13 cellular contexts compared by ENCODE assay signal in genomic region chr2:215929602-215930335, GRCh38.
DNase-seq lines count a peak whose midpoint lies in the region; ATAC-seq and TF ChIP-seq lines count a peak whose summit lies in the region.
"Had no signal": no experiment of that assay in that cellular context is flagged by ENCODE, and none has a peak within 500 bp of the region (broad histone marks: within the 10 kb centered on the region; RNA-seq: fewer than 3 reads in every experiment).

No MANE protein-coding gene starts in this region.

- H3K27me3 ChIP-seq in HUES6 (ENCODE audit: control insufficient read depth, insufficient read depth, low read length): no peaks in the 10 kb centered on the region
- H3K27me3 ChIP-seq in ovary: no peaks in the 10 kb centered on the region
- H3K27me3 ChIP-seq: cardiac muscle cell had no signal

- 89 to 94% (median 93%) methylated on average over 6 of the region's 6 CpGs for WGBS in ovary, 3 donors

- H3K4me3 Mint-ChIP-seq in chondrocyte (ENCODE audit: unreplicated experiment) (no peak overlapping the region), osteocyte (ENCODE audit: unreplicated experiment) (no peak overlapping the region)
- H3K4me3 Mint-ChIP-seq: stimulated activated memory B cell treated with anti-CD40 and anti-IgM and Interleukin-4, amounts not matched to agents 10 μg/mL and 1 μg/mL and 100 μg/mL, for 72 hours had no signal

- H3K27me3 Mint-ChIP-seq in chondrocyte (ENCODE audit: low read depth) (no peaks in the 10 kb centered on the region), osteocyte (ENCODE audit: unreplicated experiment) (no peaks in the 10 kb centered on the region)

- no peak overlapping the region for H3K9ac ChIP-seq in HUES6 (ENCODE audit: low read length)

- no peak for TF ChIP-seq POLR2A in ovary (IDR thresholded peaks at IDR 0.05)

- H3K9me3 ChIP-seq in HUES6 (ENCODE audit: control insufficient read depth, insufficient read depth, low read depth, low read length): peaks cover 14% of the 10 kb centered on the region
- H3K9me3 ChIP-seq in ovary: no peaks in the 10 kb centered on the region

- H3K4me3 ChIP-seq in HUES6 (ENCODE audit: low read depth, low read length) (no peak overlapping the region; the same call in 1 of the 2 replicates), ovary (no peak overlapping the region)
- H3K4me3 ChIP-seq: cardiac muscle cell had no signal

- H3K27ac Mint-ChIP-seq in chondrocyte (ENCODE audit: unreplicated experiment): peak overlapping the region; percentile 91
- peak overlapping the region; percentile 63 for H3K27ac Mint-ChIP-seq in osteocyte (ENCODE audit: unreplicated experiment)
- H3K27ac Mint-ChIP-seq: stimulated activated memory B cell treated with anti-CD40 and anti-IgM and Interleukin-4, amounts not matched to agents 10 μg/mL and 1 μg/mL and 100 μg/mL, for 72 hours had no signal

- TF ChIP-seq CTCF in chondrocyte (IDR thresholded peaks at IDR 0.05) (no peak), osteocyte (IDR thresholded peaks at IDR 0.05) (no peak), ovary (IDR thresholded peaks at IDR 0.05) (no peak)

- H3K4me1 Mint-ChIP-seq in chondrocyte (ENCODE audit: low read depth) (peaks cover 43% of the 10 kb centered on the region), osteocyte (ENCODE audit: unreplicated experiment) (peaks cover 22% of the 10 kb centered on the region)
- H3K4me1 Mint-ChIP-seq: stimulated activated memory B cell treated with anti-CD40 and anti-IgM and Interleukin-4, amounts not matched to agents 10 μg/mL and 1 μg/mL and 100 μg/mL, for 72 hours had no signal

- DNase-seq in chondrocyte (ENCODE audit: low spot score) (no peak), osteocyte (ENCODE audit: extremely low spot score, unreplicated experiment) (no peak), ovary (no peak), cortex of kidney (lab: John Stamatoyannopoulos, UW) (no peak)
- no peak for DNase-seq in NK-92 treated with Interleukin-12 subunit alpha and Interleukin-12 subunit beta, amount 100 ng/mL, for 24 hours (lab: John Stamatoyannopoulos, UW)
- DNase-seq: NCI-H187 treated with DMSO at 0.1 percent for 48 hours; stimulated activated CD4-positive, alpha-beta T cell treated with anti-CD3 and anti-CD28 coated beads, Interleukin-15, amount 100 ng/mL, for 24 hours had no signal

- H3K27ac ChIP-seq in HUES6 (ENCODE audit: low read depth, low read length) (peak overlapping the region; percentile 25; the same call in 1 of the 2 replicates), ovary (no peak overlapping the region)
- H3K27ac ChIP-seq: cardiac muscle cell had no signal

- H3K36me3 Mint-ChIP-seq in chondrocyte (ENCODE audit: low read depth): no peaks in the 10 kb centered on the region
- H3K36me3 Mint-ChIP-seq in osteocyte (ENCODE audit: unreplicated experiment): no peaks in the 10 kb centered on the region

- H3K4me1 ChIP-seq in HUES6 (ENCODE audit: control insufficient read depth, insufficient read depth, low read length): peaks cover 19% of the 10 kb centered on the region
- no peaks in the 10 kb centered on the region for H3K4me1 ChIP-seq in ovary (ENCODE audit: insufficient read depth)

- ATAC-seq in GM18502 (IDR thresholded peaks at IDR 0.05; ENCODE audit: poor library complexity, unreplicated experiment) (peak; percentile 56), HG03378 (IDR thresholded peaks at IDR 0.05; ENCODE audit: unreplicated experiment) (no peak)
- ATAC-seq: Panc1; stimulated activated memory B cell treated with anti-CD40 and anti-IgM and Interleukin-4, amounts not matched to agents 10 μg/mL and 1 μg/mL and 100 μg/mL, for 72 hours had no signal

- H3K9me3 Mint-ChIP-seq in chondrocyte (ENCODE audit: low read depth) (peaks cover 3% of the 10 kb centered on the region), osteocyte (ENCODE audit: unreplicated experiment) (no peaks in the 10 kb centered on the region)
- H3K9me3 Mint-ChIP-seq: stimulated activated memory B cell treated with anti-CD40 and anti-IgM and Interleukin-4, amounts not matched to agents 10 μg/mL and 1 μg/mL and 100 μg/mL, for 72 hours had no signal

- intact Hi-C loops in ovary (cut with DNase I): no loop called here

- H3K36me3 ChIP-seq in HUES6 (ENCODE audit: control insufficient read depth, insufficient read depth, low read length) (peaks cover 21% of the 10 kb centered on the region), ovary (no peaks in the 10 kb centered on the region)
- H3K36me3 ChIP-seq: cardiac muscle cell had no signal

- no peak for TF ChIP-seq EP300 in ovary (IDR thresholded peaks at IDR 0.05)
